13 cellular contexts compared by ENCODE assay signal in genomic region chr10:520402-520787, GRCh38.
DNase-seq lines count a peak whose midpoint lies in the region; ATAC-seq, FAIRE-seq and TF ChIP-seq lines count a peak whose summit lies in the region.
"Had no signal": no experiment of that assay in that cellular context is flagged by ENCODE, and none has a peak within 500 bp of the region (broad histone marks: within the 10 kb centered on the region; RNA-seq: fewer than 3 reads in every experiment).

No MANE protein-coding gene starts in this region.

- no peaks in the 10 kb centered on the region for H3K79me2 ChIP-seq in mesendoderm (ENCODE audit: control insufficient read depth, insufficient read depth, low read length)

- CTCF ChIA-PET in Caco-2 (lab: Charles Lee), result interaction anchor here (1.8 kb wide), 1 partner anchor 10 kb away, joined by 7 read pairs; no protein-coding TSS in a partner anchor
- CTCF ChIA-PET in activated CD8-positive, alpha-beta T cell treated with anti-CD3 and anti-CD28 coated beads for 36 hours (lab: Charles Lee), result no interaction called here

- H3K23ac ChIP-seq in mesendoderm (ENCODE audit: low read length), result no peak overlapping the region

- H2BK120ac ChIP-seq in mesendoderm (ENCODE audit: low read depth, low read length), result no peak overlapping the region

- H2BK5ac ChIP-seq in mesendoderm (ENCODE audit: low read length), result no peak overlapping the region

- H3K9ac ChIP-seq in mesendoderm (ENCODE audit: low read length), result no peak overlapping the region

- H3K4me2 ChIP-seq in mesendoderm (ENCODE audit: low read length), result no peak overlapping the region

- no peak overlapping the region for H4K8ac ChIP-seq in mesendoderm (ENCODE audit: low read depth, low read length)

- H3K27me3 ChIP-seq in Caco-2 (replicated peaks; ENCODE audit: control insufficient read depth, insufficient read depth, low read length) (no peaks in the 10 kb centered on the region), breast epithelium (no peaks in the 10 kb centered on the region), mesendoderm (ENCODE audit: insufficient read depth, low read length, poor library complexity) (no peaks in the 10 kb centered on the region)
- H3K27me3 ChIP-seq: colonic mucosa had no signal

- intact Hi-C loops in Caco-2 (cut with micrococcal nuclease; ENCODE audit: unreplicated experiment), result no loop called here
- intact Hi-C loops in breast epithelium (cut with DNase I; ENCODE audit: low total_unique reads), result no loop called here
- intact Hi-C loops in activated CD8-positive, alpha-beta T cell treated with anti-CD3 and anti-CD28 coated beads for 36 hours (cut with micrococcal nuclease), result no loop called here

- H3K27me3 Mint-ChIP-seq in Caco-2 (ENCODE audit: insufficient read depth, unreplicated experiment), result no peaks in the 10 kb centered on the region
- peaks cover 5% of the 10 kb centered on the region for H3K27me3 Mint-ChIP-seq in activated CD8-positive, alpha-beta T cell treated with anti-CD3 and anti-CD28 coated beads for 36 hours

- no peak overlapping the region for H3K4ac ChIP-seq in mesendoderm (ENCODE audit: low read depth, low read length)

- H3K27ac ChIP-seq in breast epithelium (no peak overlapping the region), mesendoderm (ENCODE audit: low read depth, low read length) (no peak overlapping the region), substantia nigra (ENCODE audit: low read depth, low read length, poor library complexity, severe bottlenecking) (no peak overlapping the region)
- H3K27ac ChIP-seq: colonic mucosa, neutrophil had no signal

- H3K27ac Mint-ChIP-seq in Caco-2 (ENCODE audit: unreplicated experiment), result no peak overlapping the region
- no peak overlapping the region for H3K27ac Mint-ChIP-seq in activated CD8-positive, alpha-beta T cell treated with anti-CD3 and anti-CD28 coated beads for 36 hours
- H3K27ac Mint-ChIP-seq: activated CD4-positive, alpha-beta memory T cell treated with anti-CD3 and anti-CD28 coated beads, Interleukin-2, amount 10 ng/mL, durations not matched to agents 7 days and 5 days; stimulated activated effector memory CD8-positive, alpha-beta T cell treated with anti-CD3 and anti-CD28 coated beads, Interleukin-12 subunit alpha, Interleukin-12 subunit beta, amount 100 ng/mL, for 72 hours had no signal

- H3K4me3 ChIP-seq in Caco-2 (ENCODE audit: low read depth, low read length) (no peak overlapping the region), breast epithelium (no peak overlapping the region), mesendoderm (ENCODE audit: low read length) (no peak overlapping the region)
- H3K4me3 ChIP-seq: colonic mucosa had no signal

- no TSS peak for BruUV-seq in Caco-2 (replicated peaks; lab: Mats Ljungman, UMichigan)

- peaks cover 9% of the 10 kb centered on the region for H3K36me3 Mint-ChIP-seq in Caco-2 (ENCODE audit: insufficient read depth, unreplicated experiment)
- no peaks in the 10 kb centered on the region for H3K36me3 Mint-ChIP-seq in activated CD8-positive, alpha-beta T cell treated with anti-CD3 and anti-CD28 coated beads for 36 hours (ENCODE audit: low read depth)
- H3K36me3 Mint-ChIP-seq: stimulated activated effector memory CD8-positive, alpha-beta T cell treated with anti-CD3 and anti-CD28 coated beads, Interleukin-12 subunit alpha, Interleukin-12 subunit beta, amount 100 ng/mL, for 72 hours had no signal

- no peak overlapping the region for H2AK5ac ChIP-seq in mesendoderm (ENCODE audit: low read length)

- H3K9me3 ChIP-seq in Caco-2 (no peaks in the 10 kb centered on the region), breast epithelium (no peaks in the 10 kb centered on the region)
- H3K9me3 ChIP-seq: colonic mucosa, neutrophil had no signal

- TF ChIP-seq POLR2A in breast epithelium (IDR thresholded peaks at IDR 0.05), result no peak

- no peaks in the 10 kb centered on the region for H3K79me1 ChIP-seq in mesendoderm (ENCODE audit: low read length)

- H3K4me1 ChIP-seq in Caco-2, result no peaks in the 10 kb centered on the region
- H3K4me1 ChIP-seq in breast epithelium, result peaks cover 0 to 4% of the 10 kb centered on the region in 2 donors
- H3K4me1 ChIP-seq in mesendoderm (ENCODE audit: control insufficient read depth, low read depth, low read length), result no peaks in the 10 kb centered on the region
- H3K4me1 ChIP-seq: colonic mucosa had no signal

- no CpG with 5 or more reads among the region's 6 CpGs for WGBS in mesendoderm (ENCODE audit: extremely low coverage, insufficient coverage, low lambda C conversion rate)

- no peak overlapping the region for H3K4me3 Mint-ChIP-seq in Caco-2 (ENCODE audit: unreplicated experiment)
- H3K4me3 Mint-ChIP-seq in activated CD8-positive, alpha-beta T cell treated with anti-CD3 and anti-CD28 coated beads for 36 hours, result no peak overlapping the region
- H3K4me3 Mint-ChIP-seq: activated CD4-positive, alpha-beta memory T cell treated with anti-CD3 and anti-CD28 coated beads, Interleukin-2, amount 10 ng/mL, durations not matched to agents 7 days and 5 days; stimulated activated effector memory CD8-positive, alpha-beta T cell treated with anti-CD3 and anti-CD28 coated beads, Interleukin-12 subunit alpha, Interleukin-12 subunit beta, amount 100 ng/mL, for 72 hours had no signal

- H3K18ac ChIP-seq in mesendoderm (ENCODE audit: low read length), result no peak overlapping the region

- ATAC-seq in HG03378 (IDR thresholded peaks at IDR 0.05; ENCODE audit: unreplicated experiment), result no peak
- no peak for ATAC-seq in activated CD8-positive, alpha-beta T cell treated with anti-CD3 and anti-CD28 coated beads for 36 hours
- ATAC-seq: stimulated activated effector memory CD8-positive, alpha-beta T cell treated with anti-CD3 and anti-CD28 coated beads, Interleukin-12 subunit alpha, Interleukin-12 subunit beta, amount 100 ng/mL, for 72 hours had no signal

- H2BK15ac ChIP-seq in mesendoderm (replicated peaks; ENCODE audit: low read depth), result no peak overlapping the region

- TF ChIP-seq CTCF in Caco-2 (IDR thresholded peaks at IDR 0.05; ENCODE audit: insufficient read depth in 1 of 2, low read depth in 1 of 2, low read length in 1 of 2, severe bottlenecking in 1 of 2, unreplicated experiment in 1 of 2) (no peak), breast epithelium (IDR thresholded peaks at IDR 0.05) (no peak)
- TF ChIP-seq CTCF in activated CD8-positive, alpha-beta T cell treated with anti-CD3 and anti-CD28 coated beads for 36 hours (IDR thresholded peaks at IDR 0.05), result no peak

- no peaks in the 10 kb centered on the region for H3K4me1 Mint-ChIP-seq in Caco-2 (ENCODE audit: low read depth, unreplicated experiment)
- H3K4me1 Mint-ChIP-seq in activated CD8-positive, alpha-beta T cell treated with anti-CD3 and anti-CD28 coated beads for 36 hours (ENCODE audit: low read depth), result no peaks in the 10 kb centered on the region
- H3K4me1 Mint-ChIP-seq: activated CD4-positive, alpha-beta memory T cell treated with anti-CD3 and anti-CD28 coated beads, Interleukin-2, amount 10 ng/mL, durations not matched to agents 7 days and 5 days had no signal

- DNase-seq in Caco-2 (peak; percentile 36 to 53), HTR-8/SVneo (ENCODE audit: insufficient read length, low spot score) (peak; percentile 33), breast epithelium (ENCODE audit: low spot score in 2 of 2) (peak; percentile 45 to 67), mesendoderm (peak; percentile 57), 8988T (no peak), substantia nigra (lab: John Stamatoyannopoulos, UW) (no peak)
- DNase-seq in activated CD8-positive, alpha-beta T cell treated with anti-CD3 and anti-CD28 coated beads for 36 hours, result no peak
- DNase-seq: activated CD4-positive, alpha-beta memory T cell treated with anti-CD3 and anti-CD28 coated beads, Interleukin-2, amount 10 ng/mL, durations not matched to agents 7 days and 5 days; activated naive CD4-positive, alpha-beta T cell treated with Interleukin-2 at 50 U/mL for 16 hours; colonic mucosa had no signal

- H3K36me3 ChIP-seq in Caco-2 (ENCODE audit: control insufficient read depth, insufficient read depth, low read length), result no peaks in the 10 kb centered on the region
- H3K36me3 ChIP-seq in breast epithelium, result no peaks in the 10 kb centered on the region
- no peaks in the 10 kb centered on the region for H3K36me3 ChIP-seq in mesendoderm (ENCODE audit: control insufficient read depth, insufficient read depth, low read length)
- H3K36me3 ChIP-seq: colonic mucosa, neutrophil had no signal

- no peak overlapping the region for H3K56ac ChIP-seq in mesendoderm (ENCODE audit: low read length)

- no peak for FAIRE-seq in HTR-8/SVneo (lab: Jason Lieb, UNC)

- H3K9me3 Mint-ChIP-seq in Caco-2 (ENCODE audit: unreplicated experiment), result no peaks in the 10 kb centered on the region
- no peaks in the 10 kb centered on the region for H3K9me3 Mint-ChIP-seq in activated CD8-positive, alpha-beta T cell treated with anti-CD3 and anti-CD28 coated beads for 36 hours
- H3K9me3 Mint-ChIP-seq: activated CD4-positive, alpha-beta memory T cell treated with anti-CD3 and anti-CD28 coated beads, Interleukin-2, amount 10 ng/mL, durations not matched to agents 7 days and 5 days; stimulated activated effector memory CD8-positive, alpha-beta T cell treated with anti-CD3 and anti-CD28 coated beads, Interleukin-12 subunit alpha, Interleukin-12 subunit beta, amount 100 ng/mL, for 72 hours had no signal

- no peak overlapping the region for H4K5ac ChIP-seq in mesendoderm (ENCODE audit: low read length)

- POLR2A ChIA-PET in Caco-2 (lab: Charles Lee), result no interaction called here
- POLR2A ChIA-PET in activated CD8-positive, alpha-beta T cell treated with anti-CD3 and anti-CD28 coated beads for 36 hours (lab: Charles Lee), result no interaction called here

Comparison
In these comparisons a context has a peak if more than half of its experiments do, and no peak if none do; other contexts are left out.
1. DNase-seq: peak in Caco-2 (2 of 2), HTR-8/SVneo (single experiment), breast epithelium (2 of 2) and mesendoderm (single experiment); none in 8988T (single experiment), activated CD8-positive, alpha-beta T cell treated with anti-CD3 and anti-CD28 coated beads for 36 hours (single experiment) and substantia nigra (0 of 49).